In the genomic region with DNA sequence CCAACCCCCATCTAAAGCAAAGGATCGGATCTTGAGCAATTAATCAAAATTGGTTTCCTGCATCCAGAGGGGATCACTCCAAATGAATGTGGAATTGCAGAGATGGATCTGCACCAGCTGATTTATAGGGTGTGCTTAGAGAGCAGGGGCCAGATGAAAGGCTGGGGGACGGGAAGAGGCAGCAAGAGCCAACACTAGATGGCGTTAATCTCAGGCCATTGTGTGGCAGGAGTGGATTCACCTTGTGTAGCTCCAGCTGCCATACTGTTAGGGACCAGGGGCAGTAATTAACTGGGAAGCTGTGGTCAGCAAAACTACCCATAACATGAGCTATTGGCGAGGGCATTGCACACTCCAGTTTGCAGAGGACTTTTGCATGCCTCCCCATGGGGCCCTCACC, we compare ENCODE assay signal across 8 cellular contexts. TPM values are rescaled to one million over a fixed set of nuclear protein-coding genes. Genes with fewer than 3 reads are reported as not detected.
A peak's percentile ranks its signal among the peaks of the same experiment; 100 is the strongest.
DNase-seq lines count a peak whose midpoint lies in the region; ATAC-seq, FAIRE-seq and TF ChIP-seq lines count a peak whose summit lies in the region.

No MANE protein-coding gene starts in this region.

- peak; percentile 84 for TF ChIP-seq CTCF in GM12873 (IDR thresholded peaks at IDR 0.05; ENCODE audit: insufficient read depth, low read depth, low read length, missing control alignments)
- TF ChIP-seq CTCF in K562 (IDR thresholded peaks at IDR 0.05 in 2 of 3, conservative IDR thresholded peaks at IDR 0.05 in 1 of 3; ENCODE audit: insufficient read depth in 2 of 3, low read depth in 1 of 3, low read length in 3 of 3) = peak; percentile 71 to 84 (median 76)
- peak; percentile 72 for TF ChIP-seq CTCF in osteoblast (IDR thresholded peaks at IDR 0.05; ENCODE audit: extremely low read depth, low read depth, low read length)

- no peak overlapping the region for H2AFZ ChIP-seq in K562 (ENCODE audit: low read depth, low read length)
- H2AFZ ChIP-seq in osteoblast (ENCODE audit: low read length) = no peak overlapping the region

- H3K27me3 ChIP-seq in K562 (ENCODE audit: control insufficient read depth in 2 of 2, insufficient read depth in 2 of 2, low read length in 2 of 2) (no peaks in the 10 kb centered on the region), osteoblast (ENCODE audit: insufficient read depth, low read length) (peaks cover 7% of the 10 kb centered on the region)

- DNase-seq in 8988T (peak; percentile 61), NCI-H2227 (lab: John Stamatoyannopoulos, UW; ENCODE audit: unreplicated experiment) (peak; percentile 76), K562 (ENCODE audit: extremely low read depth in 1 of 4, low spot score in 3 of 4) (peak; percentile 38 to 71 (median 54)), osteoblast (ENCODE audit: insufficient read length, low spot score, missing footprints) (no peak)

- POLR2A ChIA-PET in K562 (lab: Yijun Ruan, JAX) = interaction anchor here (0.5 to 1.8 kb wide), 3 partner anchors 22 to 181 kb away, joined by 3 to 6 read pairs (median 3); no protein-coding TSS in a partner anchor

- H3K4me1 ChIP-seq in K562 (replicated peaks in 1 of 2; ENCODE audit: control insufficient read depth in 2 of 2, insufficient read depth in 2 of 2, low read length in 2 of 2) (peaks cover 14 to 16% of the 10 kb centered on the region in 2 experiments; a peak in 4 of 5 replicates), osteoblast (ENCODE audit: insufficient read depth, low read length) (peaks cover under 1% of the 10 kb centered on the region)

- no peak for TF ChIP-seq POLR2A in K562 (conservative IDR thresholded peaks at IDR 0.05)

- no TSS peak for BruUV-seq in K562 (replicated peaks; lab: Mats Ljungman, UMichigan)

- no peak overlapping the region for H3K4me3 ChIP-seq in K562
- H3K4me3 ChIP-seq in osteoblast (ENCODE audit: insufficient read depth, low read length) = no peak overlapping the region

- H3K79me2 ChIP-seq in K562 (ENCODE audit: control insufficient read depth, insufficient read depth, low read length) (no peaks in the 10 kb centered on the region), osteoblast (ENCODE audit: insufficient read depth, low read length) (no peaks in the 10 kb centered on the region)

- intact Hi-C loops in K562 (cut with micrococcal nuclease) = no loop called here

- H3K9ac ChIP-seq in K562 (ENCODE audit: insufficient read depth in 1 of 2, low read depth in 2 of 2, low read length in 2 of 2) = no peak overlapping the region

- no peaks in the 10 kb centered on the region for H3K9me3 ChIP-seq in K562 (replicated peaks; ENCODE audit: control insufficient read depth, insufficient read depth, low read depth, low read length)
- no peaks in the 10 kb centered on the region for H3K9me3 ChIP-seq in osteoblast (ENCODE audit: low read depth, low read length)

- H3K4me2 ChIP-seq in K562 (ENCODE audit: insufficient read depth, low read length) = no peak overlapping the region
- H3K4me2 ChIP-seq in osteoblast (ENCODE audit: insufficient read depth, low read length) = no peak overlapping the region

- peak; percentile 89 for ATAC-seq in K562
- no peak for ATAC-seq in HG03439 (IDR thresholded peaks at IDR 0.05; ENCODE audit: unreplicated experiment)
- ATAC-seq in GM21367 (IDR thresholded peaks at IDR 0.05; ENCODE audit: unreplicated experiment) = no peak
- no peak for ATAC-seq in GM18511 (IDR thresholded peaks at IDR 0.05; ENCODE audit: unreplicated experiment)

- CTCF ChIA-PET in K562 (lab: Yijun Ruan, JAX; ENCODE audit: low intra/inter-chr PET ratio) = no interaction called here

- in situ Hi-C loops in K562 (cut with MboI) = no loop called here

- peak; percentile 50 to 70 for TF ChIP-seq RAD21 in K562 (CRISPR knock-in tag; conservative IDR thresholded peaks at IDR 0.05 in 1 of 2, IDR thresholded peaks at IDR 0.05 in 1 of 2)

- no peak for TF ChIP-seq EP300 in K562 (IDR thresholded peaks at IDR 0.05; ENCODE audit: low read length)

- no peaks in the 10 kb centered on the region for H3K9me1 ChIP-seq in K562 (ENCODE audit: control insufficient read depth, insufficient read depth, low read length)

- FAIRE-seq in K562 (lab: Jason Lieb, UNC) = peak; percentile 78

- H4K20me1 ChIP-seq in K562 (replicated peaks; ENCODE audit: control insufficient read depth, insufficient read depth, low read length) (no peaks in the 10 kb centered on the region), osteoblast (ENCODE audit: insufficient read depth, low read length) (no peaks in the 10 kb centered on the region)

- H3K27ac ChIP-seq in K562 (ENCODE audit: extremely low read depth, low read depth, low read length) (no peak overlapping the region), osteoblast (ENCODE audit: low read depth, low read length) (no peak overlapping the region)

- 8% methylated on average over 4 of the region's 4 CpGs for WGBS in K562 (ENCODE audit: insufficient coverage, low coverage, missing lambda C conversion rate)

- no peaks in the 10 kb centered on the region for H3K36me3 ChIP-seq in K562 (ENCODE audit: control insufficient read depth, insufficient read depth, low read length)
- no peaks in the 10 kb centered on the region for H3K36me3 ChIP-seq in osteoblast (ENCODE audit: insufficient read depth, low read length)

TF ChIP-seq in K562, 482 proteins besides CTCF, POLR2A, EP300 and RAD21 (continues in another document):
- TF ChIP-seq, protein P1, sequence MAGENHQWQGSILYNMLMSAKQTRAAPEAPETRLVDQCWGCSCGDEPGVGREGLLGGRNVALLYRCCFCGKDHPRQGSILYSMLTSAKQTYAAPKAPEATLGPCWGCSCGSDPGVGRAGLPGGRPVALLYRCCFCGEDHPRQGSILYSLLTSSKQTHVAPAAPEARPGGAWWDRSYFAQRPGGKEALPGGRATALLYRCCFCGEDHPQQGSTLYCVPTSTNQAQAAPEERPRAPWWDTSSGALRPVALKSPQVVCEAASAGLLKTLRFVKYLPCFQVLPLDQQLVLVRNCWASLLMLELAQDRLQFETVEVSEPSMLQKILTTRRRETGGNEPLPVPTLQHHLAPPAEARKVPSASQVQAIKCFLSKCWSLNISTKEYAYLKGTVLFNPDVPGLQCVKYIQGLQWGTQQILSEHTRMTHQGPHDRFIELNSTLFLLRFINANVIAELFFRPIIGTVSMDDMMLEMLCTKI (IDR thresholded peaks at IDR 0.05; ENCODE audit: partially characterized antibody) = no peak
- TF ChIP-seq, protein P2, sequence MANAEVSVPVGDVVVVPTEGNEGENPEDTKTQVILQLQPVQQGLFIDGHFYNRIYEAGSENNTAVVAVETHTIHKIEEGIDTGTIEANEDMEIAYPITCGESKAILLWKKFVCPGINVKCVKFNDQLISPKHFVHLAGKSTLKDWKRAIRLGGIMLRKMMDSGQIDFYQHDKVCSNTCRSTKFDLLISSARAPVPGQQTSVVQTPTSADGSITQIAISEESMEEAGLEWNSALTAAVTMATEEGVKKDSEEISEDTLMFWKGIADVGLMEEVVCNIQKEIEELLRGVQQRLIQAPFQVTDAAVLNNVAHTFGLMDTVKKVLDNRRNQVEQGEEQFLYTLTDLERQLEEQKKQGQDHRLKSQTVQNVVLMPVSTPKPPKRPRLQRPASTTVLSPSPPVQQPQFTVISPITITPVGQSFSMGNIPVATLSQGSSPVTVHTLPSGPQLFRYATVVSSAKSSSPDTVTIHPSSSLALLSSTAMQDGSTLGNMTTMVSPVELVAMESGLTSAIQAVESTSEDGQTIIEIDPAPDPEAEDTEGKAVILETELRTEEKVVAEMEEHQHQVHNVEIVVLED (CRISPR knock-in tag; IDR thresholded peaks at IDR 0.05) = 0 out of 2 replicates have a peak, but pooled peaks have one; percentile 31
- TF ChIP-seq EP400 (IDR thresholded peaks at IDR 0.05) (no peak), SMC3 (conservative IDR thresholded peaks at IDR 0.05; ENCODE audit: insufficient read depth, low read depth, low read length) (peak; percentile 46), RBM15 (IDR thresholded peaks at IDR 0.05; ENCODE audit: insufficient read depth, low read length) (no peak), YY1 (IDR thresholded peaks at IDR 0.05; ENCODE audit: borderline replicate concordance in 1 of 3, control insufficient read depth in 1 of 3, extremely low read depth in 1 of 3, insufficient read depth in 3 of 3, insufficient read length in 1 of 3, insufficient replicate concordance in 2 of 3, low read depth in 1 of 3, low read length in 2 of 3) (peak in 2 of 3 experiments; percentile 33 to 66)
- TF ChIP-seq, protein P3, sequence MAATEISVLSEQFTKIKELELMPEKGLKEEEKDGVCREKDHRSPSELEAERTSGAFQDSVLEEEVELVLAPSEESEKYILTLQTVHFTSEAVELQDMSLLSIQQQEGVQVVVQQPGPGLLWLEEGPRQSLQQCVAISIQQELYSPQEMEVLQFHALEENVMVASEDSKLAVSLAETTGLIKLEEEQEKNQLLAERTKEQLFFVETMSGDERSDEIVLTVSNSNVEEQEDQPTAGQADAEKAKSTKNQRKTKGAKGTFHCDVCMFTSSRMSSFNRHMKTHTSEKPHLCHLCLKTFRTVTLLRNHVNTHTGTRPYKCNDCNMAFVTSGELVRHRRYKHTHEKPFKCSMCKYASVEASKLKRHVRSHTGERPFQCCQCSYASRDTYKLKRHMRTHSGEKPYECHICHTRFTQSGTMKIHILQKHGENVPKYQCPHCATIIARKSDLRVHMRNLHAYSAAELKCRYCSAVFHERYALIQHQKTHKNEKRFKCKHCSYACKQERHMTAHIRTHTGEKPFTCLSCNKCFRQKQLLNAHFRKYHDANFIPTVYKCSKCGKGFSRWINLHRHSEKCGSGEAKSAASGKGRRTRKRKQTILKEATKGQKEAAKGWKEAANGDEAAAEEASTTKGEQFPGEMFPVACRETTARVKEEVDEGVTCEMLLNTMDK (IDR thresholded peaks at IDR 0.05; ENCODE audit: borderline replicate concordance, insufficient read depth, low read depth, low read length, poor library complexity, severe bottlenecking) = peak; percentile 52

RNA-seq across cellular contexts. Expression of a gene that starts 35.6 kb away (rescaled TPM):
- total RNA-seq in K562 (2011; cell fraction: chromatin; rRNA removed; ENCODE audit: low replicate concordance) = 53.1 and 136 TPM in 2 replicates
- total RNA-seq in K562 (2011; cell fraction: nucleolus; rRNA removed) = 186 and 237 TPM in 2 replicates
- 128 and 144 TPM in 2 replicates for total RNA-seq in K562 (2011; cell fraction: nucleoplasm; rRNA removed)
- 67.9 and 85.8 TPM in 2 replicates for total RNA-seq in K562 (2014; rRNA removed)
- total RNA-seq in K562 (2014; rRNA removed; fragmentation: Illumina TruSeq; extraction: Trizol) = 30.3 and 44.1 TPM in 2 replicates
- 78.5 and 87.1 TPM in 2 replicates for total RNA-seq in K562 (2015; rRNA removed; fragmentation: Illumina TruSeq; extraction: Trizol)
- 106 and 115 TPM in 2 replicates for total RNA-seq in K562 (2021)
- 45.5 and 123 TPM in 2 replicates for polyA plus RNA-seq in K562 (2011; rRNA removed)
- 84.3 and 156 TPM in 2 replicates for polyA plus RNA-seq in K562 (2011; cell fraction: cytosol; rRNA removed)
- polyA plus RNA-seq in K562 (2011; cell fraction: nucleus; rRNA removed) = 79.5 and 81.7 TPM in 2 replicates
- 148 and 286 TPM in 2 replicates for polyA plus RNA-seq in K562 (2012)
- 95.0 and 102 TPM in 2 replicates for polyA plus RNA-seq in K562 (2014; fragmentation: Illumina TruSeq; extraction: Trizol)
- 1 to 10 TPM; 2.8 to 6.8 TPM for polyA plus RNA-seq in K562 (2014; fragmentation: Nextera tagmentation; extraction: Ambion mirVana)
- 67.8 and 77.9 TPM in 2 replicates for polyA plus RNA-seq in K562 (2014; rRNA removed)
- polyA minus RNA-seq in K562 (2011; rRNA and poly(A)+ RNA removed) = 24.5 and 38.2 TPM in 2 replicates
- polyA minus RNA-seq in K562 (2011; cell fraction: cytosol; rRNA and poly(A)+ RNA removed) = 53.3 and 105 TPM in 2 replicates
- 27.3 and 51.1 TPM in 2 replicates for polyA minus RNA-seq in K562 (2011; cell fraction: nucleus; rRNA and poly(A)+ RNA removed)
- total RNA-seq in osteoblast = 1,145 and 1,318 TPM in 2 replicates
